ENCODE assay signal across 14 cellular contexts in the genomic region with DNA sequence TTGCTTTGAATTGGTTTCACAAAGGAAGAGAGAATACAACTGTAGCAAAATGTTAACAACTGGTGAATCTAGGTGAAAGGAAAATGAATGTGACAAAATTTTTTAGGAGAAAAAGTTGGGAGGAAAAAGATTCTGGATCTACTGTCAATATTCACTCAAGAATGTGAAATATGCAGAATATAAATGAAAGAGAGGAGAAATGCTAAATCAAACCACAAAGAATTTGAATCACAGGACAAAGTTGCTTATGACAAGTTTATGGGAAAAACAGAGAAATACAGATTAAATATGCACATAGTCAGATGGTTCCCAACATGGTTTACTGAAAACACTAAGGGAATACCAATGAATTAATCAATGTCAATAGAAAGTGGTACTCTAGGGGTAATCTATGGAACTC. TPM values are rescaled to one million over a fixed set of nuclear protein-coding genes. Genes with fewer than 3 reads are reported as not detected.
"Had no signal": no experiment of that assay in that cellular context is flagged by ENCODE, and none has a peak within 500 bp of the region (broad histone marks: within the 10 kb centered on the region; RNA-seq: fewer than 3 reads in every experiment).

No MANE protein-coding gene starts in this region.

- H3K27me3 ChIP-seq: ascending aorta, testis had no signal

- DNase-seq: activated CD4-positive, alpha-beta memory T cell treated with anti-CD3 and anti-CD28 coated beads, Interleukin-2, amount 10 ng/mL, durations not matched to agents 7 days and 5 days; activated CD4-positive, alpha-beta T cell treated with anti-CD3 and anti-CD28 coated beads for 36 hours; activated naive CD8-positive, alpha-beta T cell treated with anti-CD3 and anti-CD28 coated beads, Interleukin-2, amount 10 ng/mL, durations not matched to agents 7 days and 5 days; caudate nucleus; cortex of kidney; effector memory CD4-positive, alpha-beta T cell; mucosa of descending colon; natural killer cell; stimulated activated CD4-positive, alpha-beta T cell treated with anti-CD3 and anti-CD28 coated beads, Interleukin-4, amount 100 ng/mL, for 24 hours; stimulated activated naive CD8-positive, alpha-beta T cell treated with anti-CD3 and anti-CD28 coated beads, Interleukin-15, amount 100 ng/mL, for 72 hours; T1000; testis had no signal

- H3K4me3 ChIP-seq: ascending aorta, mucosa of descending colon, testis had no signal

- H3K27ac ChIP-seq: ascending aorta, testis, VCaP had no signal

- ATAC-seq: activated CD4-positive, alpha-beta T cell treated with anti-CD3 and anti-CD28 coated beads for 36 hours; mucosa of descending colon; natural killer cell; stimulated activated naive CD8-positive, alpha-beta T cell treated with anti-CD3 and anti-CD28 coated beads, Interleukin-15, amount 100 ng/mL, for 72 hours had no signal

- H3K4me1 ChIP-seq: ascending aorta, testis had no signal

- H3K9me3 ChIP-seq: testis had no signal

RNA-seq across cellular contexts. Expression of gene C3orf33, which starts 27.6 kb away (rescaled TPM):
- total RNA-seq: ascending aorta had no signal

RNA-seq across cellular contexts. Expression of gene PLCH1, which starts 33.6 kb away (rescaled TPM):
- total RNA-seq: ascending aorta had no signal
